In genomic region chr1:1307908-1308755, GRCh38 we compare ENCODE assay signal across 1 cellular context.
TF ChIP-seq lines count a peak whose summit lies in the region.

ACAP3 (minus strand) TSS chr1:1307930; CDS start chr1:1307815, 115 bp downstream.
PUSL1 (plus strand) TSS chr1:1308597; CDS start chr1:1308644, 47 bp downstream.

TF ChIP-seq in HepG2, 621 proteins besides CTCF, POLR2A, EP300 and RAD21 (continued from another document and continues in another):
- TF ChIP-seq ZFP82 (CRISPR knock-in tag; IDR thresholded peaks at IDR 0.05; ENCODE audit: borderline replicate concordance) (peak; percentile 53; the same call in 1 of the 2 replicates), ZNF446 (CRISPR knock-in tag; IDR thresholded peaks at IDR 0.05) (no peak), CEBPB (IDR thresholded peaks at IDR 0.05; ENCODE audit: borderline replicate concordance, low read depth, low read length) (peak; percentile 97), ZNF550 (CRISPR knock-in tag; IDR thresholded peaks at IDR 0.05; ENCODE audit: borderline replicate concordance) (no peak), EED (CRISPR knock-in tag; IDR thresholded peaks at IDR 0.05) (no peak; the same call in 1 of the 2 replicates), MNT (IDR thresholded peaks at IDR 0.05) (peak; percentile 38; the same call in 1 of the 2 replicates), NFIC (IDR thresholded peaks at IDR 0.05; ENCODE audit: low read length) (no peak), FOXC1 (CRISPR knock-in tag; IDR thresholded peaks at IDR 0.05; ENCODE audit: borderline replicate concordance) (peak; percentile 72; the same call in 1 of the 2 replicates), PAF1 (CRISPR knock-in tag; IDR thresholded peaks at IDR 0.05) (no peak), MYNN (CRISPR knock-in tag; IDR thresholded peaks at IDR 0.05; ENCODE audit: low read depth) (no peak), ZNF3 (CRISPR knock-in tag; IDR thresholded peaks at IDR 0.05) (no peak), AGO1 (IDR thresholded peaks at IDR 0.05; ENCODE audit: low read depth, low read length, poor library complexity, severe bottlenecking) (peak; percentile 82), HNF1A (IDR thresholded peaks at IDR 0.05; ENCODE audit: low read depth) (no peak), HNF1A (CRISPR knock-in tag; IDR thresholded peaks at IDR 0.05; ENCODE audit: borderline replicate concordance) (no peak), ZNF432 (CRISPR knock-in tag; IDR thresholded peaks at IDR 0.05; ENCODE audit: borderline replicate concordance) (no peak), ZFP91 (CRISPR knock-in tag; IDR thresholded peaks at IDR 0.05; ENCODE audit: borderline replicate concordance) (no peak; the same call in 1 of the 2 replicates), STAG1 (CRISPR knock-in tag; IDR thresholded peaks at IDR 0.05) (no peak; the same call in 1 of the 2 replicates), ZNF430 (CRISPR knock-in tag; IDR thresholded peaks at IDR 0.05) (no peak), SP5 (CRISPR knock-in tag; IDR thresholded peaks at IDR 0.05; ENCODE audit: borderline replicate concordance, low read depth) (peak; percentile 23; the same call in 1 of the 2 replicates), ZNF704 (CRISPR knock-in tag; IDR thresholded peaks at IDR 0.05; ENCODE audit: borderline replicate concordance) (no peak), ZBTB26 (CRISPR knock-in tag; IDR thresholded peaks at IDR 0.05; ENCODE audit: borderline replicate concordance) (no peak; the same call in 1 of the 2 replicates), ZNF782 (CRISPR knock-in tag; IDR thresholded peaks at IDR 0.05; ENCODE audit: borderline replicate concordance) (0 out of 2 replicates have a peak, but pooled peaks have one; percentile 61), HIC2 (CRISPR knock-in tag; IDR thresholded peaks at IDR 0.05; ENCODE audit: low read depth) (no peak), NFIB (CRISPR knock-in tag; IDR thresholded peaks at IDR 0.05; ENCODE audit: borderline replicate concordance) (no peak), ZSCAN30 (CRISPR knock-in tag; IDR thresholded peaks at IDR 0.05) (no peak), ZBTB1 (CRISPR knock-in tag; IDR thresholded peaks at IDR 0.05; ENCODE audit: borderline replicate concordance) (no peak), ZNF317 (CRISPR knock-in tag; IDR thresholded peaks at IDR 0.05) (no peak)
- TF ChIP-seq, protein P1, sequence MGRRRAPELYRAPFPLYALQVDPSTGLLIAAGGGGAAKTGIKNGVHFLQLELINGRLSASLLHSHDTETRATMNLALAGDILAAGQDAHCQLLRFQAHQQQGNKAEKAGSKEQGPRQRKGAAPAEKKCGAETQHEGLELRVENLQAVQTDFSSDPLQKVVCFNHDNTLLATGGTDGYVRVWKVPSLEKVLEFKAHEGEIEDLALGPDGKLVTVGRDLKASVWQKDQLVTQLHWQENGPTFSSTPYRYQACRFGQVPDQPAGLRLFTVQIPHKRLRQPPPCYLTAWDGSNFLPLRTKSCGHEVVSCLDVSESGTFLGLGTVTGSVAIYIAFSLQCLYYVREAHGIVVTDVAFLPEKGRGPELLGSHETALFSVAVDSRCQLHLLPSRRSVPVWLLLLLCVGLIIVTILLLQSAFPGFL (CRISPR knock-in tag; IDR thresholded peaks at IDR 0.05) = no peak
- TF ChIP-seq, protein P2, sequence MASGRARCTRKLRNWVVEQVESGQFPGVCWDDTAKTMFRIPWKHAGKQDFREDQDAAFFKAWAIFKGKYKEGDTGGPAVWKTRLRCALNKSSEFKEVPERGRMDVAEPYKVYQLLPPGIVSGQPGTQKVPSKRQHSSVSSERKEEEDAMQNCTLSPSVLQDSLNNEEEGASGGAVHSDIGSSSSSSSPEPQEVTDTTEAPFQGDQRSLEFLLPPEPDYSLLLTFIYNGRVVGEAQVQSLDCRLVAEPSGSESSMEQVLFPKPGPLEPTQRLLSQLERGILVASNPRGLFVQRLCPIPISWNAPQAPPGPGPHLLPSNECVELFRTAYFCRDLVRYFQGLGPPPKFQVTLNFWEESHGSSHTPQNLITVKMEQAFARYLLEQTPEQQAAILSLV (CRISPR knock-in tag; IDR thresholded peaks at IDR 0.05; ENCODE audit: borderline replicate concordance) = no peak
- TF ChIP-seq, protein P3, sequence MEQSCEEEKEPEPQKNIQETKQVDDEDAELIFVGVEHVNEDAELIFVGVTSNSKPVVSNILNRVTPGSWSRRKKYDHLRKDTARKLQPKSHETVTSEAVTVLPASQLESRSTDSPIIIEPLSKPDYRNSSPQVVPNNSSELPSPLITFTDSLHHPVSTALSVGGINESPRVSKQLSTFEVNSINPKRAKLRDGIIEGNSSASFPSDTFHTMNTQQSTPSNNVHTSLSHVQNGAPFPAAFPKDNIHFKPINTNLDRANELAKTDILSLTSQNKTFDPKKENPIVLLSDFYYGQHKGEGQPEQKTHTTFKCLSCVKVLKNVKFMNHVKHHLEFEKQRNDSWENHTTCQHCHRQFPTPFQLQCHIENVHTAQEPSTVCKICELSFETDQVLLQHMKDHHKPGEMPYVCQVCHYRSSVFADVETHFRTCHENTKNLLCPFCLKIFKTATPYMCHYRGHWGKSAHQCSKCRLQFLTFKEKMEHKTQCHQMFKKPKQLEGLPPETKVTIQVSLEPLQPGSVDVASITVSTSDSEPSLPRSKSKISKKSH (CRISPR knock-in tag; IDR thresholded peaks at IDR 0.05; ENCODE audit: borderline replicate concordance) = peak; percentile 20; the same call in 1 of the 2 replicates
- TF ChIP-seq, protein P4, sequence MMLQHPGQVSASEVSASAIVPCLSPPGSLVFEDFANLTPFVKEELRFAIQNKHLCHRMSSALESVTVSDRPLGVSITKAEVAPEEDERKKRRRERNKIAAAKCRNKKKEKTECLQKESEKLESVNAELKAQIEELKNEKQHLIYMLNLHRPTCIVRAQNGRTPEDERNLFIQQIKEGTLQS (CRISPR knock-in tag; IDR thresholded peaks at IDR 0.05) = no peak
- TF ChIP-seq, protein P5, sequence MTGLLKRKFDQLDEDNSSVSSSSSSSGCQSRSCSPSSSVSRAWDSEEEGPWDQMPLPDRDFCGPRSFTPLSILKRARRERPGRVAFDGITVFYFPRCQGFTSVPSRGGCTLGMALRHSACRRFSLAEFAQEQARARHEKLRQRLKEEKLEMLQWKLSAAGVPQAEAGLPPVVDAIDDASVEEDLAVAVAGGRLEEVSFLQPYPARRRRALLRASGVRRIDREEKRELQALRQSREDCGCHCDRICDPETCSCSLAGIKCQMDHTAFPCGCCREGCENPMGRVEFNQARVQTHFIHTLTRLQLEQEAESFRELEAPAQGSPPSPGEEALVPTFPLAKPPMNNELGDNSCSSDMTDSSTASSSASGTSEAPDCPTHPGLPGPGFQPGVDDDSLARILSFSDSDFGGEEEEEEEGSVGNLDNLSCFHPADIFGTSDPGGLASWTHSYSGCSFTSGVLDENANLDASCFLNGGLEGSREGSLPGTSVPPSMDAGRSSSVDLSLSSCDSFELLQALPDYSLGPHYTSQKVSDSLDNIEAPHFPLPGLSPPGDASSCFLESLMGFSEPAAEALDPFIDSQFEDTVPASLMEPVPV (CRISPR knock-in tag; IDR thresholded peaks at IDR 0.05) = peak; percentile 51; the same call in 1 of the 2 replicates
- TF ChIP-seq, protein P6, sequence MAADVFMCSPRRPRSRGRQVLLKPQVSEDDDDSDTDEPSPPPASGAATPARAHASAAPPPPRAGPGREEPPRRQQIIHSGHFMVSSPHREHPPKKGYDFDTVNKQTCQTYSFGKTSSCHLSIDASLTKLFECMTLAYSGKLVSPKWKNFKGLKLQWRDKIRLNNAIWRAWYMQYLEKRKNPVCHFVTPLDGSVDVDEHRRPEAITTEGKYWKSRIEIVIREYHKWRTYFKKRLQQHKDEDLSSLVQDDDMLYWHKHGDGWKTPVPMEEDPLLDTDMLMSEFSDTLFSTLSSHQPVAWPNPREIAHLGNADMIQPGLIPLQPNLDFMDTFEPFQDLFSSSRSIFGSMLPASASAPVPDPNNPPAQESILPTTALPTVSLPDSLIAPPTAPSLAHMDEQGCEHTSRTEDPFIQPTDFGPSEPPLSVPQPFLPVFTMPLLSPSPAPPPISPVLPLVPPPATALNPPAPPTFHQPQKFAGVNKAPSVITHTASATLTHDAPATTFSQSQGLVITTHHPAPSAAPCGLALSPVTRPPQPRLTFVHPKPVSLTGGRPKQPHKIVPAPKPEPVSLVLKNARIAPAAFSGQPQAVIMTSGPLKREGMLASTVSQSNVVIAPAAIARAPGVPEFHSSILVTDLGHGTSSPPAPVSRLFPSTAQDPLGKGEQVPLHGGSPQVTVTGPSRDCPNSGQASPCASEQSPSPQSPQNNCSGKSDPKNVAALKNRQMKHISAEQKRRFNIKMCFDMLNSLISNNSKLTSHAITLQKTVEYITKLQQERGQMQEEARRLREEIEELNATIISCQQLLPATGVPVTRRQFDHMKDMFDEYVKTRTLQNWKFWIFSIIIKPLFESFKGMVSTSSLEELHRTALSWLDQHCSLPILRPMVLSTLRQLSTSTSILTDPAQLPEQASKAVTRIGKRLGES (CRISPR knock-in tag; IDR thresholded peaks at IDR 0.05; ENCODE audit: borderline replicate concordance) = no peak
